Comparison of ENCODE assay signal across 2 cellular contexts in genomic region chr9:83059417-83059816, GRCh38.
TF ChIP-seq lines count a peak whose summit lies in the region.

No MANE protein-coding gene starts in this region.

TF ChIP-seq in A549, 52 proteins besides CTCF, POLR2A, EP300 and RAD21 (continued from another document):
- TF ChIP-seq SMC3 (IDR thresholded peaks at IDR 0.05) (no peak), CEBPB (IDR thresholded peaks at IDR 0.05) (no peak)

TF ChIP-seq in Ishikawa, 13 proteins besides CTCF, POLR2A, EP300 and RAD21 (continued from another document):
- TF ChIP-seq MAX (IDR thresholded peaks at IDR 0.05) (no peak), NFIC (IDR thresholded peaks at IDR 0.05) (peak; percentile 63; the same call in 1 of the 2 replicates), EGR1 (IDR thresholded peaks at IDR 0.05) (peak; percentile 85)
